Comparison of ENCODE assay signal across 9 cellular contexts in genomic region chr2:17873021-17873420, GRCh38. TPM values are rescaled to one million over a fixed set of nuclear protein-coding genes. Genes with fewer than 3 reads are reported as not detected.
"Had no signal": no experiment of that assay in that cellular context is flagged by ENCODE, and none has a peak within 500 bp of the region (broad histone marks: within the 10 kb centered on the region; RNA-seq: fewer than 3 reads in every experiment).

No MANE protein-coding gene starts in this region.

- H3K27ac ChIP-seq: HL-60 had no signal

- ATAC-seq: K562 had no signal

- DNase-seq: IMR-90, KBM-7, KG1 had no signal

- H3K4me3 ChIP-seq: K562 had no signal

- FAIRE-seq: HTR-8/SVneo, K562 had no signal

RNA-seq across cellular contexts. Expression of gene KCNS3, which starts 5.4 kb away (rescaled TPM):
- total RNA-seq: HT-29 had no signal
- polyA plus RNA-seq: IgD-negative memory B cell had no signal

RNA-seq across cellular contexts. Expression of gene MSGN1, which starts 56.8 kb away (rescaled TPM):
- total RNA-seq: HT-29, HT1080, IMR-90, K562 had no signal
- polyA plus RNA-seq: IgD-negative memory B cell, IMR-90, K562 had no signal
